9 cellular contexts compared by ENCODE assay signal in the genomic region with DNA sequence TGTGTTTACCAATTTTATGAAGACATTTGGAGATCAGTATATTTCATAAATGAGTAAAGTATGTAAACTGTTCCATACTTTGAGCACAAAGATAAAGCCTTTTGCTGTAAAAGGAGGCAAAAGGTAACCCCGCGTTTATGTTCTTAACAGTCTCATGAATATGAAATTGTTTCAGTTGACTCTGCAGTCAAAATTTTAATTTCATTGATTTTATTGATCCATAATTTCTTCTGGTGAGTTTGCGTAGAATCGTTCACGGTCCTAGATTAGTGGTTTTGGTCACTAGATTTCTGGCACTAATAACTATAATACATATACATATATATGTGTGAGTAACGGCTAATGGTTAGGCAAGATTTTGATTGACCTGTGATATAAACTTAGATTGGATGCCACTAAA. TPM values are rescaled to one million over a fixed set of nuclear protein-coding genes. Genes with fewer than 3 reads are reported as not detected.
DNase-seq lines count a peak whose midpoint lies in the region; ATAC-seq and TF ChIP-seq lines count a peak whose summit lies in the region.
"Had no signal": no experiment of that assay in that cellular context is flagged by ENCODE, and none has a peak within 500 bp of the region (broad histone marks: within the 10 kb centered on the region; RNA-seq: fewer than 3 reads in every experiment).

No MANE protein-coding gene starts in this region.

- H3K4me1 Mint-ChIP-seq in activated T-helper 2 cell treated with anti-CD3 and anti-CD28 coated beads, Interferon-gamma antibody, Interleukin-2, Interleukin-4, amounts not matched to agents 10 μg/mL and 5 μg/mL and 100 μg/mL, durations not matched to agents 14 hours and 24 hours and 36 hours (ENCODE audit: low read depth) = peaks cover 46% of the 10 kb centered on the region
- H3K4me1 Mint-ChIP-seq in immature natural killer cell = peaks cover 61 to 67% of the 10 kb centered on the region in 2 donors

- 60 to 61% methylated on average over 6 of the region's 6 CpGs for WGBS in heart right ventricle, 2 donors
- WGBS in thymus = 82% methylated on average over 6 of the region's 6 CpGs

- H3K4me3 Mint-ChIP-seq in activated T-helper 2 cell treated with anti-CD3 and anti-CD28 coated beads, Interferon-gamma antibody, Interleukin-2, Interleukin-4, amounts not matched to agents 10 μg/mL and 5 μg/mL and 100 μg/mL, durations not matched to agents 14 hours and 24 hours and 36 hours (ENCODE audit: low read depth) = peak overlapping the region; percentile 95
- peak overlapping the region; percentile 92 to 97 (median 95) for H3K4me3 Mint-ChIP-seq in immature natural killer cell

- H3K4me1 ChIP-seq in heart right ventricle = peaks cover 0 to 57% (median 27%) of the 10 kb centered on the region in 9 donors
- no peaks in the 10 kb centered on the region for H3K4me1 ChIP-seq in thymus (ENCODE audit: control insufficient read depth, insufficient read depth, low read length)

- DNase-seq in heart right ventricle = no peak
- no peak for DNase-seq in left cardiac atrium
- DNase-seq in activated T-helper 2 cell treated with anti-CD3 and anti-CD28 coated beads, Interferon-gamma antibody, Interleukin-2, Interleukin-4, amounts not matched to agents 10 μg/mL and 5 μg/mL and 100 μg/mL, durations not matched to agents 14 hours and 24 hours and 36 hours (ENCODE audit: low spot score) = no peak
- DNase-seq in immature natural killer cell = no peak
- no peak for DNase-seq in glomerular visceral epithelial cell (ENCODE audit: extremely low spot score)
- DNase-seq in LoVo (ENCODE audit: low spot score) = no peak
- no peak for DNase-seq in NCI-H2107 treated with DMSO at 0.1 percent for 48 hours (lab: John Stamatoyannopoulos, UW; ENCODE audit: unreplicated experiment)
- DNase-seq: NCI-H526 treated with DMSO at 0.1 percent for 48 hours had no signal

- H3K9me3 ChIP-seq in heart right ventricle (no peaks in the 10 kb centered on the region), thymus (ENCODE audit: control insufficient read depth) (no peaks in the 10 kb centered on the region)

- H3K4me3 ChIP-seq in heart right ventricle (peak overlapping the region in 6 of 10 donors; percentile 77 to 88 (median 81)), thymus (ENCODE audit: low read length) (peak overlapping the region; percentile 81)

- peaks cover 3% of the 10 kb centered on the region for H3K27me3 Mint-ChIP-seq in activated T-helper 2 cell treated with anti-CD3 and anti-CD28 coated beads, Interferon-gamma antibody, Interleukin-2, Interleukin-4, amounts not matched to agents 10 μg/mL and 5 μg/mL and 100 μg/mL, durations not matched to agents 14 hours and 24 hours and 36 hours (ENCODE audit: low read depth)
- H3K27me3 Mint-ChIP-seq in immature natural killer cell (ENCODE audit: low read depth in 3 of 3) = peaks cover 8 to 17% (median 10%) of the 10 kb centered on the region in 3 donors

- no peak overlapping the region for H3K27ac ChIP-seq in heart right ventricle
- H3K27ac ChIP-seq in thymus (ENCODE audit: low read depth) = no peak overlapping the region

- H3K27ac Mint-ChIP-seq in activated T-helper 2 cell treated with anti-CD3 and anti-CD28 coated beads, Interferon-gamma antibody, Interleukin-2, Interleukin-4, amounts not matched to agents 10 μg/mL and 5 μg/mL and 100 μg/mL, durations not matched to agents 14 hours and 24 hours and 36 hours = no peak overlapping the region
- H3K27ac Mint-ChIP-seq in immature natural killer cell = peak overlapping the region in 5 of 6 donors; percentile 87 to 99 (median 91)

- H3K27me3 ChIP-seq in heart right ventricle = no peaks in the 10 kb centered on the region
- H3K27me3 ChIP-seq in thymus (ENCODE audit: control insufficient read depth, insufficient read depth) = no peaks in the 10 kb centered on the region

- H3K36me3 ChIP-seq in heart right ventricle (no peaks in the 10 kb centered on the region), thymus (ENCODE audit: control insufficient read depth, insufficient read depth) (no peaks in the 10 kb centered on the region)

- ATAC-seq in heart right ventricle (no peak), left cardiac atrium (no peak)

- H3K36me3 Mint-ChIP-seq in activated T-helper 2 cell treated with anti-CD3 and anti-CD28 coated beads, Interferon-gamma antibody, Interleukin-2, Interleukin-4, amounts not matched to agents 10 μg/mL and 5 μg/mL and 100 μg/mL, durations not matched to agents 14 hours and 24 hours and 36 hours (ENCODE audit: low read depth) = peaks cover 7% of the 10 kb centered on the region
- H3K36me3 Mint-ChIP-seq in immature natural killer cell = no peaks in the 10 kb centered on the region

- H3K9me3 Mint-ChIP-seq in activated T-helper 2 cell treated with anti-CD3 and anti-CD28 coated beads, Interferon-gamma antibody, Interleukin-2, Interleukin-4, amounts not matched to agents 10 μg/mL and 5 μg/mL and 100 μg/mL, durations not matched to agents 14 hours and 24 hours and 36 hours = no peaks in the 10 kb centered on the region
- H3K9me3 Mint-ChIP-seq in immature natural killer cell = no peaks in the 10 kb centered on the region

- intact Hi-C loops in heart right ventricle (cut with DNase I) (loop anchor here in 2 of 10 donors (5.0 to 10.0 kb wide), 2 partner anchors 121 to 129 kb away; no protein-coding TSS in a partner anchor), left cardiac atrium (cut with DNase I) (no loop called here)
- intact Hi-C loops in activated T-helper 2 cell treated with anti-CD3 and anti-CD28 coated beads, Interferon-gamma antibody, Interleukin-2, Interleukin-4, amounts not matched to agents 10 μg/mL and 5 μg/mL and 100 μg/mL, durations not matched to agents 14 hours and 24 hours and 36 hours (cut with micrococcal nuclease) = loop anchor here (10.0 kb wide), 3 partner anchors 179 to 1591 kb away; partner anchors contain the start of gene IDS

- TF ChIP-seq CTCF in heart right ventricle (IDR thresholded peaks at IDR 0.05) = no peak

RNA-seq across cellular contexts. Expression of gene FMR1, which starts 1.9 kb away (rescaled TPM):
- total RNA-seq in heart right ventricle (10 to 100 TPM; 21.3 to 30.2 (median 28.0) TPM), left cardiac atrium (10 to 100 TPM; 28.1 to 28.5 TPM)
- polyA plus RNA-seq in heart right ventricle (10 to 100 TPM; 10.0 to 24.9 TPM), immature natural killer cell (1 to 10 TPM; 8.9 to 9.7 (median 9.5) TPM), thymus (46.9 TPM)
- total RNA-seq in activated T-helper 2 cell treated with anti-CD3 and anti-CD28 coated beads, Interferon-gamma antibody, Interleukin-2, Interleukin-4, amounts not matched to agents 10 μg/mL and 5 μg/mL and 100 μg/mL, durations not matched to agents 14 hours and 24 hours and 36 hours = 34.7 TPM in 2 replicates
